Comparison of ENCODE assay signal across 8 cellular contexts in the genomic region with DNA sequence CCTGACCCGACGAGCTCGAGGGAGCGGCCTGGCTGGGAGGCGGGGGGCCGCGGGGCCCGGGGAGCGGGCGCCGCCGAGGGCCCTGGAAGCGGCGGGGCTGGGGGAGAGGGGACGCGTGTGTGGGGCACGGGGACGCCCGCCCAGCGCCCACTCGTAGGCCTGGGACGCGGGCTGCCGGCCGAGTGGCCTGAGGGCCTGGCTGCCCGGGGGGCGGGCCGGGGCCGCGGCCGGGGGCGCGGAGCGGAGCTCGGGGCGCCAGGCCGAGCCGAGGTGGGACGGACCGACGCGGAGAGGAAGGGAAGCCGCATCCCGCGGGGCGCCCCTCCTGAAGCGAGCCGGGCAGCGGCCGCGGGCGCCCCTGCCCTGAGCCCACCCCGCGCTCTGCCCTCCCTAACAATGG.
DNase-seq lines count a peak whose midpoint lies in the region; ATAC-seq and TF ChIP-seq lines count a peak whose summit lies in the region.
"Not testable (repeated sequence)": the region's sequence is repeated elsewhere in the genome, so short reads cannot be mapped to it uniquely, and the experiment has no call there.

No MANE protein-coding gene starts in this region.

- not testable (repeated sequence) for H3K36me3 Mint-ChIP-seq in activated T-cell treated with anti-CD3 and anti-CD28 coated beads, Interleukin-2, amount 50 U/mL, for 24 hours (ENCODE audit: low read depth)

- not testable (repeated sequence) for H3K9me3 ChIP-seq in BLaER1 treated with 17β-estradiol and CSF1 and Interleukin-3, amounts not matched to agents 10 nM and 100 nM (replicated peaks in 1 of 11); Karpas-422 (ENCODE audit: low read length); right lobe of liver

- peak overlapping the region in 5 of 11 experiments; percentile 24 to 39 (median 33); a peak in 6 of 22 replicates for H3K4me2 ChIP-seq in BLaER1 treated with 17β-estradiol and CSF1 and Interleukin-3, amounts not matched to agents 10 nM and 100 nM
- peak overlapping the region; percentile 54 for H3K4me2 ChIP-seq in Karpas-422 (ENCODE audit: low read depth, low read length, poor library complexity, severe bottlenecking)

- not testable (repeated sequence) for H3K9me2 ChIP-seq in Karpas-422 (replicated peaks; ENCODE audit: insufficient read depth, low read length)

- H3K27me3 ChIP-seq in BLaER1 treated with 17β-estradiol and CSF1 and Interleukin-3, amounts not matched to agents 10 nM and 100 nM; Karpas-422 (ENCODE audit: low read length); right lobe of liver: not testable (repeated sequence)

- TF ChIP-seq CTCF in epithelial cell of esophagus (IDR thresholded peaks at IDR 0.05; ENCODE audit: insufficient read depth, low read depth, low read length, missing control alignments); right lobe of liver (IDR thresholded peaks at IDR 0.05): not testable (repeated sequence)

- not testable (repeated sequence) for H4K20me1 ChIP-seq in BLaER1 treated with 17β-estradiol and CSF1 and Interleukin-3, amounts not matched to agents 10 nM and 100 nM; Karpas-422 (ENCODE audit: insufficient read depth, low read depth, low read length)

- not testable (repeated sequence) for H2AFZ ChIP-seq in Karpas-422 (ENCODE audit: low read length)

- peak overlapping the region; percentile 80 for H3K4me3 Mint-ChIP-seq in activated T-cell treated with anti-CD3 and anti-CD28 coated beads, Interleukin-2, amount 50 U/mL, for 24 hours

- TF ChIP-seq POLR2A in right lobe of liver (IDR thresholded peaks at IDR 0.05) = not testable (repeated sequence)

- intact Hi-C loops in right lobe of liver (cut with DNase I) = not testable (repeated sequence)

- H3K27ac Mint-ChIP-seq in activated T-cell treated with anti-CD3 and anti-CD28 coated beads, Interleukin-2, amount 50 U/mL, for 24 hours = not testable (repeated sequence)

- not testable (repeated sequence) for H3K9me3 Mint-ChIP-seq in activated T-cell treated with anti-CD3 and anti-CD28 coated beads, Interleukin-2, amount 50 U/mL, for 24 hours

- peak overlapping the region in 2 of 11 experiments; percentile 9 to 46; a peak in 2 of 22 replicates for H3K27ac ChIP-seq in BLaER1 treated with 17β-estradiol and CSF1 and Interleukin-3, amounts not matched to agents 10 nM and 100 nM
- H3K27ac ChIP-seq in Karpas-422 (ENCODE audit: low read length); right lobe of liver: not testable (repeated sequence)
- H3K27ac ChIP-seq in skin epidermis = peak overlapping the region in 14 of 21 experiments; percentile 23 to 82 (median 72)

- peak overlapping the region; percentile 53 to 80 (median 70); a peak in 19 of 22 replicates for H3K9ac ChIP-seq in BLaER1 treated with 17β-estradiol and CSF1 and Interleukin-3, amounts not matched to agents 10 nM and 100 nM
- peak overlapping the region; percentile 53 for H3K9ac ChIP-seq in Karpas-422 (ENCODE audit: low read length)

- H3K4me3 ChIP-seq in BLaER1 treated with 17β-estradiol and CSF1 and Interleukin-3, amounts not matched to agents 10 nM and 100 nM = peak overlapping the region; percentile 56 to 74 (median 66)
- H3K4me3 ChIP-seq in Karpas-422 (ENCODE audit: low read length) (peak overlapping the region; percentile 52; the same call in 1 of the 2 replicates), epithelial cell of esophagus (ENCODE audit: low read length) (peak overlapping the region; percentile 21), right lobe of liver (peak overlapping the region; percentile 18 to 61 (median 32)), skin epidermis (peak overlapping the region; percentile 36 to 75 (median 58))

- H3K79me2 ChIP-seq in Karpas-422 (ENCODE audit: low read length) = not testable (repeated sequence)

- not testable (repeated sequence) for DNase-seq in Karpas-422; activated T-cell treated with anti-CD3 and anti-CD28 coated beads, Interleukin-2, amount 50 U/mL, for 24 hours; epithelial cell of esophagus (ENCODE audit: low read depth)
- peak in 1 of 3 donors; percentile 23 for DNase-seq in right lobe of liver

- H3K36me3 ChIP-seq in BLaER1 treated with 17β-estradiol and CSF1 and Interleukin-3, amounts not matched to agents 10 nM and 100 nM; Karpas-422 (ENCODE audit: insufficient read depth, low read length); right lobe of liver: not testable (repeated sequence)

- ATAC-seq in GM19395 (IDR thresholded peaks at IDR 0.05; ENCODE audit: unreplicated experiment) = peak; percentile 36
- peak; percentile 35 for ATAC-seq in HG02870 (IDR thresholded peaks at IDR 0.05; ENCODE audit: unreplicated experiment)
- peak; percentile 51 to 66 (median 57) for ATAC-seq in right lobe of liver

- WGBS in right lobe of liver (ENCODE audit: insufficient coverage, low coverage, low lambda C conversion rate, missing lambda C conversion rate) = no CpG with 5 or more reads among the region's 54 CpGs

- not testable (repeated sequence) for H3K27me3 Mint-ChIP-seq in activated T-cell treated with anti-CD3 and anti-CD28 coated beads, Interleukin-2, amount 50 U/mL, for 24 hours

- H3K4me1 ChIP-seq in BLaER1 treated with 17β-estradiol and CSF1 and Interleukin-3, amounts not matched to agents 10 nM and 100 nM; Karpas-422 (ENCODE audit: low read length); right lobe of liver: not testable (repeated sequence)

- H3K4me1 Mint-ChIP-seq in activated T-cell treated with anti-CD3 and anti-CD28 coated beads, Interleukin-2, amount 50 U/mL, for 24 hours (ENCODE audit: low read depth) = not testable (repeated sequence)
